ENCODE assay signal across 8 cellular contexts in genomic region chr9:130714586-130715110, GRCh38. TPM values are rescaled to one million over a fixed set of nuclear protein-coding genes. Genes with fewer than 3 reads are reported as not detected.
A peak's percentile ranks its signal among the peaks of the same experiment; 100 is the strongest.
DNase-seq lines count a peak whose midpoint lies in the region; ATAC-seq and TF ChIP-seq lines count a peak whose summit lies in the region.

No MANE protein-coding gene starts in this region.

- H3K27ac ChIP-seq in tibial nerve = peak overlapping the region; percentile 2 to 99 (median 65)

- no peaks in the 10 kb centered on the region for H3K9me3 Mint-ChIP-seq in activated T-cell treated with anti-CD3 and anti-CD28 coated beads, Interleukin-2, amount 50 U/mL, for 4 hours
- no peaks in the 10 kb centered on the region for H3K9me3 Mint-ChIP-seq in activated naive CD8-positive, alpha-beta T cell treated with anti-CD3 and anti-CD28 coated beads for 36 hours

- H3K4me1 Mint-ChIP-seq in activated T-cell treated with anti-CD3 and anti-CD28 coated beads, Interleukin-2, amount 50 U/mL, for 4 hours (ENCODE audit: low read depth) = peaks cover 31% of the 10 kb centered on the region
- peaks cover 30% of the 10 kb centered on the region for H3K4me1 Mint-ChIP-seq in activated naive CD8-positive, alpha-beta T cell treated with anti-CD3 and anti-CD28 coated beads for 36 hours

- ATAC-seq in activated T-cell treated with anti-CD3 and anti-CD28 coated beads, Interleukin-2, amount 50 U/mL, for 4 hours = no peak
- no peak for ATAC-seq in GM19351 (IDR thresholded peaks at IDR 0.05; ENCODE audit: unreplicated experiment)

- H3K4me1 ChIP-seq in tibial nerve = peaks cover 0 to 42% (median 30%) of the 10 kb centered on the region in 4 donors

- no peaks in the 10 kb centered on the region for H3K36me3 ChIP-seq in kidney epithelial cell (ENCODE audit: control insufficient read depth, insufficient read depth, low read length)
- no peaks in the 10 kb centered on the region for H3K36me3 ChIP-seq in tibial nerve

- no peaks in the 10 kb centered on the region for H3K27me3 Mint-ChIP-seq in activated T-cell treated with anti-CD3 and anti-CD28 coated beads, Interleukin-2, amount 50 U/mL, for 4 hours (ENCODE audit: low read depth)
- H3K27me3 Mint-ChIP-seq in activated naive CD8-positive, alpha-beta T cell treated with anti-CD3 and anti-CD28 coated beads for 36 hours = no peaks in the 10 kb centered on the region

- no peaks in the 10 kb centered on the region for H3K9me3 ChIP-seq in tibial nerve

- 15 to 24% methylated on average over 7 of the region's 7 CpGs for WGBS in tibial nerve, 2 donors

- H3K36me3 Mint-ChIP-seq in activated T-cell treated with anti-CD3 and anti-CD28 coated beads, Interleukin-2, amount 50 U/mL, for 4 hours (ENCODE audit: insufficient read depth) = no peaks in the 10 kb centered on the region
- H3K36me3 Mint-ChIP-seq in activated naive CD8-positive, alpha-beta T cell treated with anti-CD3 and anti-CD28 coated beads for 36 hours = no peaks in the 10 kb centered on the region

- H3K27me3 ChIP-seq in kidney epithelial cell (ENCODE audit: control insufficient read depth, insufficient read depth, low read length) (no peaks in the 10 kb centered on the region), tibial nerve (no peaks in the 10 kb centered on the region)

- H3K4me3 Mint-ChIP-seq in activated T-cell treated with anti-CD3 and anti-CD28 coated beads, Interleukin-2, amount 50 U/mL, for 4 hours = peak overlapping the region; percentile 93
- peak overlapping the region; percentile 93 for H3K4me3 Mint-ChIP-seq in activated naive CD8-positive, alpha-beta T cell treated with anti-CD3 and anti-CD28 coated beads for 36 hours

- no peak for TF ChIP-seq EP300 in tibial nerve (IDR thresholded peaks at IDR 0.05)

- no peak for DNase-seq in activated T-cell treated with anti-CD3 and anti-CD28 coated beads, Interleukin-2, amount 50 U/mL, for 4 hours
- no peak for DNase-seq in activated T-cell treated with anti-CD3 and anti-CD28 coated beads for 4 hours
- no peak for DNase-seq in activated naive CD8-positive, alpha-beta T cell treated with anti-CD3 and anti-CD28 coated beads for 36 hours
- DNase-seq in kidney epithelial cell (ENCODE audit: low read depth) = no peak
- DNase-seq in tibial nerve (ENCODE audit: low spot score in 2 of 2) = no peak
- DNase-seq in NCI-H2107 treated with DMSO at 0.1 percent for 48 hours (lab: John Stamatoyannopoulos, UW; ENCODE audit: unreplicated experiment) = no peak
- DNase-seq in COR-L47 (lab: John Stamatoyannopoulos, UW) = no peak

- no peak overlapping the region for H3K27ac Mint-ChIP-seq in activated naive CD8-positive, alpha-beta T cell treated with anti-CD3 and anti-CD28 coated beads for 36 hours

- TF ChIP-seq CTCF in kidney epithelial cell (IDR thresholded peaks at IDR 0.05; ENCODE audit: insufficient read depth, low read length, poor library complexity, severe bottlenecking) (no peak), tibial nerve (IDR thresholded peaks at IDR 0.05) (no peak)

- peak overlapping the region; percentile 95 for H3K4me3 ChIP-seq in kidney epithelial cell (ENCODE audit: low read depth, low read length)
- H3K4me3 ChIP-seq in tibial nerve = peak overlapping the region; percentile 10 to 99 (median 63)

- TF ChIP-seq POLR2A in tibial nerve (IDR thresholded peaks at IDR 0.05) = no peak

RNA-seq across cellular contexts. Expression of gene EXOSC2, which starts 21.1 kb away (rescaled TPM):
- 100 to 1,000 TPM; 112 to 116 (median 113) TPM for total RNA-seq in activated T-cell treated with anti-CD3 and anti-CD28 coated beads, Interleukin-2, amount 50 U/mL, for 4 hours
- total RNA-seq in activated naive CD8-positive, alpha-beta T cell treated with anti-CD3 and anti-CD28 coated beads for 36 hours = 100 to 1,000 TPM in 1 of 2 experiments, 10 to 100 TPM in 1; 96.4 to 101 TPM
- total RNA-seq in kidney epithelial cell (20.6 and 24.9 TPM in 2 replicates), tibial nerve (10 to 100 TPM; 17.3 to 26.7 (median 24.9) TPM)

RNA-seq across cellular contexts. Expression of gene PRDM12, which starts 50.3 kb away (rescaled TPM):
- total RNA-seq in activated T-cell treated with anti-CD3 and anti-CD28 coated beads, Interleukin-2, amount 50 U/mL, for 4 hours = under 1 TPM; 0.08 to 0.18 (median 0.14) TPM
- total RNA-seq in activated naive CD8-positive, alpha-beta T cell treated with anti-CD3 and anti-CD28 coated beads for 36 hours = not detected
- total RNA-seq in kidney epithelial cell (0.07 and 0.13 TPM in 2 replicates), tibial nerve (not detected)
